1 cellular context compared by ENCODE assay signal in genomic region chr15:63602595-63602994, GRCh38.
TF ChIP-seq lines count a peak whose summit lies in the region.

No MANE protein-coding gene starts in this region.

TF ChIP-seq in WTC11, 78 proteins besides CTCF, POLR2A, EP300 and RAD21 (continued from another document):
- no peak for TF ChIP-seq ATF6 (CRISPR knock-in tag; IDR thresholded peaks at IDR 0.05)
- no peak for TF ChIP-seq ZNF416 (CRISPR knock-in tag; IDR thresholded peaks at IDR 0.05)
- TF ChIP-seq, protein P1, sequence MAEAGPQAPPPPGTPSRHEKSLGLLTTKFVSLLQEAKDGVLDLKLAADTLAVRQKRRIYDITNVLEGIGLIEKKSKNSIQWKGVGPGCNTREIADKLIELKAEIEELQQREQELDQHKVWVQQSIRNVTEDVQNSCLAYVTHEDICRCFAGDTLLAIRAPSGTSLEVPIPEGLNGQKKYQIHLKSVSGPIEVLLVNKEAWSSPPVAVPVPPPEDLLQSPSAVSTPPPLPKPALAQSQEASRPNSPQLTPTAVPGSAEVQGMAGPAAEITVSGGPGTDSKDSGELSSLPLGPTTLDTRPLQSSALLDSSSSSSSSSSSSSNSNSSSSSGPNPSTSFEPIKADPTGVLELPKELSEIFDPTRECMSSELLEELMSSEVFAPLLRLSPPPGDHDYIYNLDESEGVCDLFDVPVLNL (CRISPR knock-in tag; IDR thresholded peaks at IDR 0.05; ENCODE audit: borderline replicate concordance, low read depth) = no peak
- TF ChIP-seq, protein P2, sequence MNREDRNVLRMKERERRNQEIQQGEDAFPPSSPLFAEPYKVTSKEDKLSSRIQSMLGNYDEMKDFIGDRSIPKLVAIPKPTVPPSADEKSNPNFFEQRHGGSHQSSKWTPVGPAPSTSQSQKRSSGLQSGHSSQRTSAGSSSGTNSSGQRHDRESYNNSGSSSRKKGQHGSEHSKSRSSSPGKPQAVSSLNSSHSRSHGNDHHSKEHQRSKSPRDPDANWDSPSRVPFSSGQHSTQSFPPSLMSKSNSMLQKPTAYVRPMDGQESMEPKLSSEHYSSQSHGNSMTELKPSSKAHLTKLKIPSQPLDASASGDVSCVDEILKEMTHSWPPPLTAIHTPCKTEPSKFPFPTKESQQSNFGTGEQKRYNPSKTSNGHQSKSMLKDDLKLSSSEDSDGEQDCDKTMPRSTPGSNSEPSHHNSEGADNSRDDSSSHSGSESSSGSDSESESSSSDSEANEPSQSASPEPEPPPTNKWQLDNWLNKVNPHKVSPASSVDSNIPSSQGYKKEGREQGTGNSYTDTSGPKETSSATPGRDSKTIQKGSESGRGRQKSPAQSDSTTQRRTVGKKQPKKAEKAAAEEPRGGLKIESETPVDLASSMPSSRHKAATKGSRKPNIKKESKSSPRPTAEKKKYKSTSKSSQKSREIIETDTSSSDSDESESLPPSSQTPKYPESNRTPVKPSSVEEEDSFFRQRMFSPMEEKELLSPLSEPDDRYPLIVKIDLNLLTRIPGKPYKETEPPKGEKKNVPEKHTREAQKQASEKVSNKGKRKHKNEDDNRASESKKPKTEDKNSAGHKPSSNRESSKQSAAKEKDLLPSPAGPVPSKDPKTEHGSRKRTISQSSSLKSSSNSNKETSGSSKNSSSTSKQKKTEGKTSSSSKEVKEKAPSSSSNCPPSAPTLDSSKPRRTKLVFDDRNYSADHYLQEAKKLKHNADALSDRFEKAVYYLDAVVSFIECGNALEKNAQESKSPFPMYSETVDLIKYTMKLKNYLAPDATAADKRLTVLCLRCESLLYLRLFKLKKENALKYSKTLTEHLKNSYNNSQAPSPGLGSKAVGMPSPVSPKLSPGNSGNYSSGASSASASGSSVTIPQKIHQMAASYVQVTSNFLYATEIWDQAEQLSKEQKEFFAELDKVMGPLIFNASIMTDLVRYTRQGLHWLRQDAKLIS (CRISPR knock-in tag; IDR thresholded peaks at IDR 0.05; ENCODE audit: borderline replicate concordance) = no peak
- TF ChIP-seq ZNF263 (CRISPR knock-in tag; IDR thresholded peaks at IDR 0.05; ENCODE audit: low read depth) = no peak
- no peak for TF ChIP-seq ELF4 (CRISPR knock-in tag; IDR thresholded peaks at IDR 0.05; ENCODE audit: low read depth)
- no peak for TF ChIP-seq MYBL2 (CRISPR knock-in tag; IDR thresholded peaks at IDR 0.05)
- no peak for TF ChIP-seq CREM (CRISPR knock-in tag; IDR thresholded peaks at IDR 0.05)
